24 cellular contexts compared by ENCODE assay signal in the genomic region with DNA sequence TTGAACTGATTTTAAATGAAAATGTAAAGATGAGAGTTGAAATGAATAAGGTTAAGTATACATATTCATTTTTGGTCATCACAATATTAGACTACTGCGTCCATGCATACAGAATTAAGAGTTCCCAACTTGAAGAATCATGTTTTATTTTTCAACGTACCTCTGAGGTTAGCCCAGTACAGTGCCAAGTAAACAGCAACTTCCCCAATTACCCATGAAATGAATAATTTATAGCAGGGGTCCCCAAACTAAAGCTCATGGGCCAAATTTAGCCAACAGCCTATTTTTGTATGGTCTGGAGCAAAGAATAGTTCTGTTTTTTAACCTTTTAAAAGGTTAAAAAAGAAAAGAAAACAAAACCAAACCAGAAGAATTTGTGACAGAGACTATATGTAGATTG.
DNase-seq lines count a peak whose midpoint lies in the region; ATAC-seq lines count a peak whose summit lies in the region.
"Had no signal": no experiment of that assay in that cellular context is flagged by ENCODE, and none has a peak within 500 bp of the region (broad histone marks: within the 10 kb centered on the region; RNA-seq: fewer than 3 reads in every experiment).

No MANE protein-coding gene starts in this region.

- DNase-seq in activated T-cell treated with anti-CD3 and anti-CD28 coated beads, Interleukin-2, amount 50 U/mL, for 24 hours, result no peak
- DNase-seq in activated T-cell treated with anti-CD3 and anti-CD28 coated beads, Interleukin-2, amount 50 U/mL, for 1 hour, result no peak
- no peak for DNase-seq in activated naive CD8-positive, alpha-beta T cell treated with anti-CD3 and anti-CD28 coated beads, Interleukin-2, amount 50 U/mL, for 24 hours
- no peak for DNase-seq in activated naive CD8-positive, alpha-beta T cell treated with anti-CD3 and anti-CD28 coated beads for 36 hours
- DNase-seq in T-helper 17 cell (no peak), NCI-H748 (lab: John Stamatoyannopoulos, UW; ENCODE audit: unreplicated experiment) (no peak)
- DNase-seq in stimulated activated naive B cell treated with anti-CD40 and anti-IgM and Interleukin-4, amounts not matched to agents 10 μg/mL and 1 μg/mL and 100 μg/mL, for 72 hours, result no peak
- DNase-seq: BE2C; C1 segment of cervical spinal cord; CD4-positive, alpha-beta T cell; CD8-positive, alpha-beta memory T cell; COR-L47; DMS 273 treated with DMSO at 0.1 percent for 48 hours; DMS153; DMS53; DMS79; DND-41; EL; GDM1 had no signal

- H3K9me3 Mint-ChIP-seq in activated T-cell treated with anti-CD3 and anti-CD28 coated beads, Interleukin-2, amount 50 U/mL, for 24 hours, result no peaks in the 10 kb centered on the region
- H3K9me3 Mint-ChIP-seq in activated naive CD8-positive, alpha-beta T cell treated with anti-CD3 and anti-CD28 coated beads, Interleukin-2, amount 50 U/mL, for 24 hours, result no peaks in the 10 kb centered on the region
- H3K9me3 Mint-ChIP-seq in activated naive CD8-positive, alpha-beta T cell treated with anti-CD3 and anti-CD28 coated beads for 36 hours, result no peaks in the 10 kb centered on the region
- no peaks in the 10 kb centered on the region for H3K9me3 Mint-ChIP-seq in stimulated activated naive B cell treated with anti-CD40 and anti-IgM and Interleukin-4, amounts not matched to agents 10 μg/mL and 1 μg/mL and 100 μg/mL, for 72 hours
- H3K9me3 Mint-ChIP-seq: CD14-positive monocyte; CD4-positive, alpha-beta T cell; CD8-positive, alpha-beta memory T cell had no signal

- peaks cover 95% of the 10 kb centered on the region for H3K36me3 Mint-ChIP-seq in activated T-cell treated with anti-CD3 and anti-CD28 coated beads, Interleukin-2, amount 50 U/mL, for 24 hours (ENCODE audit: low read depth)
- peaks cover 49% of the 10 kb centered on the region for H3K36me3 Mint-ChIP-seq in activated naive CD8-positive, alpha-beta T cell treated with anti-CD3 and anti-CD28 coated beads, Interleukin-2, amount 50 U/mL, for 24 hours (ENCODE audit: low read depth)
- peaks cover 38% of the 10 kb centered on the region for H3K36me3 Mint-ChIP-seq in activated naive CD8-positive, alpha-beta T cell treated with anti-CD3 and anti-CD28 coated beads for 36 hours
- H3K36me3 Mint-ChIP-seq in T-helper 17 cell (ENCODE audit: low read depth), result peaks cover 11% of the 10 kb centered on the region
- peaks cover 38 to 48% of the 10 kb centered on the region in 2 donors for H3K36me3 Mint-ChIP-seq in stimulated activated naive B cell treated with anti-CD40 and anti-IgM and Interleukin-4, amounts not matched to agents 10 μg/mL and 1 μg/mL and 100 μg/mL, for 72 hours

- no peak overlapping the region for H3K4me3 Mint-ChIP-seq in activated T-cell treated with anti-CD3 and anti-CD28 coated beads, Interleukin-2, amount 50 U/mL, for 24 hours
- no peak overlapping the region for H3K4me3 Mint-ChIP-seq in activated naive CD8-positive, alpha-beta T cell treated with anti-CD3 and anti-CD28 coated beads, Interleukin-2, amount 50 U/mL, for 24 hours
- no peak overlapping the region for H3K4me3 Mint-ChIP-seq in activated naive CD8-positive, alpha-beta T cell treated with anti-CD3 and anti-CD28 coated beads for 36 hours
- H3K4me3 Mint-ChIP-seq in T-helper 17 cell, result no peak overlapping the region
- H3K4me3 Mint-ChIP-seq in stimulated activated naive B cell treated with anti-CD40 and anti-IgM and Interleukin-4, amounts not matched to agents 10 μg/mL and 1 μg/mL and 100 μg/mL, for 72 hours, result peak overlapping the region in 1 of 2 donors; percentile 8
- H3K4me3 Mint-ChIP-seq: CD14-positive monocyte; CD4-positive, alpha-beta T cell; CD8-positive, alpha-beta memory T cell had no signal

- ATAC-seq in activated naive CD8-positive, alpha-beta T cell treated with anti-CD3 and anti-CD28 coated beads, Interleukin-2, amount 50 U/mL, for 24 hours, result no peak
- ATAC-seq in T-helper 17 cell, result no peak
- peak; percentile 55 to 84 for ATAC-seq in stimulated activated naive B cell treated with anti-CD40 and anti-IgM and Interleukin-4, amounts not matched to agents 10 μg/mL and 1 μg/mL and 100 μg/mL, for 72 hours (replicated peaks)
- no peak for ATAC-seq in HG02973 (IDR thresholded peaks at IDR 0.05; ENCODE audit: unreplicated experiment)
- ATAC-seq: A549, GM12878 had no signal

- H3K4me1 Mint-ChIP-seq in activated T-cell treated with anti-CD3 and anti-CD28 coated beads, Interleukin-2, amount 50 U/mL, for 24 hours (ENCODE audit: low read depth), result peaks cover 14% of the 10 kb centered on the region
- H3K4me1 Mint-ChIP-seq in activated naive CD8-positive, alpha-beta T cell treated with anti-CD3 and anti-CD28 coated beads, Interleukin-2, amount 50 U/mL, for 24 hours, result no peaks in the 10 kb centered on the region
- H3K4me1 Mint-ChIP-seq in activated naive CD8-positive, alpha-beta T cell treated with anti-CD3 and anti-CD28 coated beads for 36 hours, result peaks cover 7% of the 10 kb centered on the region
- peaks cover 7% of the 10 kb centered on the region for H3K4me1 Mint-ChIP-seq in T-helper 17 cell
- H3K4me1 Mint-ChIP-seq in stimulated activated naive B cell treated with anti-CD40 and anti-IgM and Interleukin-4, amounts not matched to agents 10 μg/mL and 1 μg/mL and 100 μg/mL, for 72 hours, result no peaks in the 10 kb centered on the region
- H3K4me1 Mint-ChIP-seq: CD14-positive monocyte had no signal

- H3K27ac Mint-ChIP-seq in activated T-cell treated with anti-CD3 and anti-CD28 coated beads, Interleukin-2, amount 50 U/mL, for 24 hours, result peak overlapping the region; percentile 59
- H3K27ac Mint-ChIP-seq in activated naive CD8-positive, alpha-beta T cell treated with anti-CD3 and anti-CD28 coated beads, Interleukin-2, amount 50 U/mL, for 24 hours, result peak overlapping the region; percentile 37
- H3K27ac Mint-ChIP-seq in activated naive CD8-positive, alpha-beta T cell treated with anti-CD3 and anti-CD28 coated beads for 36 hours, result no peak overlapping the region
- peak overlapping the region; percentile 57 for H3K27ac Mint-ChIP-seq in T-helper 17 cell
- no peak overlapping the region for H3K27ac Mint-ChIP-seq in stimulated activated naive B cell treated with anti-CD40 and anti-IgM and Interleukin-4, amounts not matched to agents 10 μg/mL and 1 μg/mL and 100 μg/mL, for 72 hours

- no peaks in the 10 kb centered on the region for H3K27me3 Mint-ChIP-seq in activated T-cell treated with anti-CD3 and anti-CD28 coated beads, Interleukin-2, amount 50 U/mL, for 24 hours
- no peaks in the 10 kb centered on the region for H3K27me3 Mint-ChIP-seq in activated naive CD8-positive, alpha-beta T cell treated with anti-CD3 and anti-CD28 coated beads, Interleukin-2, amount 50 U/mL, for 24 hours
- no peaks in the 10 kb centered on the region for H3K27me3 Mint-ChIP-seq in activated naive CD8-positive, alpha-beta T cell treated with anti-CD3 and anti-CD28 coated beads for 36 hours
- no peaks in the 10 kb centered on the region for H3K27me3 Mint-ChIP-seq in T-helper 17 cell
- H3K27me3 Mint-ChIP-seq in stimulated activated naive B cell treated with anti-CD40 and anti-IgM and Interleukin-4, amounts not matched to agents 10 μg/mL and 1 μg/mL and 100 μg/mL, for 72 hours, result no peaks in the 10 kb centered on the region
- H3K27me3 Mint-ChIP-seq: CD4-positive, alpha-beta T cell; CD8-positive, alpha-beta memory T cell had no signal

- H3K9me3 ChIP-seq in T-helper 17 cell (ENCODE audit: control insufficient read depth, low read length, poor library complexity, severe bottlenecking), result no peaks in the 10 kb centered on the region
- H3K9me3 ChIP-seq: A549, BE2C, BLaER1 had no signal

Comparison
In these comparisons a context has a peak if more than half of its experiments do, and no peak if none do; other contexts are left out.
1. H3K27ac Mint-ChIP-seq: peak in activated T-cell treated with anti-CD3 and anti-CD28 coated beads, Interleukin-2, amount 50 U/mL, for 24 hours (single experiment), activated naive CD8-positive, alpha-beta T cell treated with anti-CD3 and anti-CD28 coated beads, Interleukin-2, amount 50 U/mL, for 24 hours (single experiment) and T-helper 17 cell (single experiment); none in activated naive CD8-positive, alpha-beta T cell treated with anti-CD3 and anti-CD28 coated beads for 36 hours (single experiment) and stimulated activated naive B cell treated with anti-CD40 and anti-IgM and Interleukin-4, amounts not matched to agents 10 μg/mL and 1 μg/mL and 100 μg/mL, for 72 hours (single experiment).
2. ATAC-seq: peak in stimulated activated naive B cell treated with anti-CD40 and anti-IgM and Interleukin-4, amounts not matched to agents 10 μg/mL and 1 μg/mL and 100 μg/mL, for 72 hours (2 of 2); none in activated naive CD8-positive, alpha-beta T cell treated with anti-CD3 and anti-CD28 coated beads, Interleukin-2, amount 50 U/mL, for 24 hours (single experiment), T-helper 17 cell (single experiment) and HG02973 (single experiment).